Comparison of ENCODE assay signal across 1 cellular context in genomic region chr17:78976907-78977680, GRCh38.
A peak's percentile ranks its signal among the peaks of the same experiment; 100 is the strongest.
TF ChIP-seq lines count a peak whose summit lies in the region.

No MANE protein-coding gene starts in this region.

TF ChIP-seq in HEK293, 187 proteins besides CTCF, POLR2A, EP300 and RAD21 (continued from another document):
- TF ChIP-seq ZNF488 (tag by site-specific recombination; IDR thresholded peaks at IDR 0.05) (no peak), ZNF473 (tag by site-specific recombination; IDR thresholded peaks at IDR 0.05) (no peak), YY1 (tag by site-specific recombination; IDR thresholded peaks at IDR 0.05) (no peak), TCF7L2 (IDR thresholded peaks at IDR 0.05; ENCODE audit: borderline replicate concordance, low read depth, low read length) (no peak), ZBTB44 (tag by site-specific recombination; IDR thresholded peaks at IDR 0.05) (no peak), ZNF621 (tag by site-specific recombination; IDR thresholded peaks at IDR 0.05) (no peak), HIC1 (tag by site-specific recombination; IDR thresholded peaks at IDR 0.05) (peak; percentile 26; the same call in 1 of the 2 replicates), ZNF23 (tag by site-specific recombination; IDR thresholded peaks at IDR 0.05; ENCODE audit: borderline replicate concordance) (no peak), HOXC10 (CRISPR knock-in tag; IDR thresholded peaks at IDR 0.05) (no peak), ZNF624 (tag by site-specific recombination; IDR thresholded peaks at IDR 0.05) (no peak), PRDM10 (tag by site-specific recombination; IDR thresholded peaks at IDR 0.05) (0 out of 2 replicates have a peak, but pooled peaks have one; percentile 10), ZNF449 (tag by site-specific recombination; IDR thresholded peaks at IDR 0.05) (peak; percentile 85), ZNF768 (tag by site-specific recombination; IDR thresholded peaks at IDR 0.05) (no peak), ZNF280C (tag by site-specific recombination; IDR thresholded peaks at IDR 0.05) (no peak)
TF ChIP-seq in HEK293: peak in this region for 4.
